In genomic region chr11:73520358-73521061, GRCh38 we compare ENCODE assay signal across 11 cellular contexts.
DNase-seq lines count a peak whose midpoint lies in the region; ATAC-seq and TF ChIP-seq lines count a peak whose summit lies in the region.
"Had no signal": no experiment of that assay in that cellular context is flagged by ENCODE, and none has a peak within 500 bp of the region (broad histone marks: within the 10 kb centered on the region; RNA-seq: fewer than 3 reads in every experiment).

No MANE protein-coding gene starts in this region.

- H3K9me2 ChIP-seq in DOHH2 (replicated peaks; ENCODE audit: control insufficient read depth, low read length): no peaks in the 10 kb centered on the region
- no peaks in the 10 kb centered on the region for H3K9me2 ChIP-seq in OCI-LY7 (ENCODE audit: insufficient read depth, low read length)

- TF ChIP-seq POLR2A in thyroid gland (IDR thresholded peaks at IDR 0.05): no peak

- no peak overlapping the region for H2AFZ ChIP-seq in OCI-LY7 (ENCODE audit: low read length)

- H3K27me3 ChIP-seq in DOHH2 (ENCODE audit: control insufficient read depth, low read length): no peaks in the 10 kb centered on the region
- H3K27me3 ChIP-seq in CD8-positive, alpha-beta memory T cell (ENCODE audit: insufficient read depth, low read length, poor library complexity, severe bottlenecking): no peaks in the 10 kb centered on the region
- no peaks in the 10 kb centered on the region for H3K27me3 ChIP-seq in upper lobe of right lung
- H3K27me3 ChIP-seq in thyroid gland: no peaks in the 10 kb centered on the region
- H3K27me3 ChIP-seq: neutrophil had no signal

- BruUV-seq in OCI-LY7 (replicated peaks; lab: Mats Ljungman, UMichigan): no TSS peak

- intact Hi-C loops in OCI-LY7 (cut with micrococcal nuclease; ENCODE audit: unreplicated experiment): no loop called here
- intact Hi-C loops in upper lobe of right lung (cut with DNase I): no loop called here
- intact Hi-C loops in thyroid gland (cut with DNase I): no loop called here

- POLR2A ChIA-PET in OCI-LY7 (lab: Charles Lee): interaction anchor here (0.6 to 1.1 kb wide), 4 partner anchors 9 to 386 kb away, joined by 3 to 6 read pairs (median 4); no protein-coding TSS in a partner anchor
- POLR2A ChIA-PET in CD8-positive, alpha-beta memory T cell (lab: Charles Lee): no interaction called here

- H3K27ac Mint-ChIP-seq in CD8-positive, alpha-beta memory T cell: peak overlapping the region in 2 of 8 donors; percentile 46 to 74

- H3K36me3 Mint-ChIP-seq in CD8-positive, alpha-beta memory T cell: peaks cover 0 to 1% (median 0%) of the 10 kb centered on the region in 3 donors

- H3K4me1 ChIP-seq in DOHH2 (ENCODE audit: control insufficient read depth, low read length): peaks cover 17% of the 10 kb centered on the region
- H3K4me1 ChIP-seq in OCI-LY7 (ENCODE audit: insufficient read depth, low read length, poor library complexity, severe bottlenecking): peaks cover 14% of the 10 kb centered on the region
- peaks cover 17% of the 10 kb centered on the region for H3K4me1 ChIP-seq in CD8-positive, alpha-beta memory T cell (ENCODE audit: insufficient read depth, low read length)
- no peaks in the 10 kb centered on the region for H3K4me1 ChIP-seq in upper lobe of right lung
- H3K4me1 ChIP-seq in thyroid gland: peaks cover 0 to 4% of the 10 kb centered on the region in 2 donors

- TF ChIP-seq CTCF in DOHH2 (IDR thresholded peaks at IDR 0.05; ENCODE audit: low read depth, low read length, poor library complexity, severe bottlenecking): no peak
- no peak for TF ChIP-seq CTCF in OCI-LY7 (conservative IDR thresholded peaks at IDR 0.05; ENCODE audit: low read length)
- no peak for TF ChIP-seq CTCF in foreskin fibroblast (IDR thresholded peaks at IDR 0.05; ENCODE audit: low read depth, low read length)
- TF ChIP-seq CTCF in upper lobe of right lung (IDR thresholded peaks at IDR 0.05): no peak
- TF ChIP-seq CTCF in thyroid gland (IDR thresholded peaks at IDR 0.05): no peak

- H3K4me2 ChIP-seq in DOHH2 (ENCODE audit: low read length) (peak overlapping the region; percentile 6; the same call in 1 of the 2 replicates), OCI-LY7 (ENCODE audit: low read length) (peak overlapping the region; percentile 24; the same call in 1 of the 2 replicates)

- CTCF ChIA-PET in OCI-LY7 (lab: Charles Lee; ENCODE audit: unreplicated experiment): no interaction called here
- CTCF ChIA-PET in CD8-positive, alpha-beta memory T cell (lab: Charles Lee): interaction anchor here (1.2 kb wide), 1 partner anchor 10 kb away, joined by 4 read pairs; no protein-coding TSS in a partner anchor

- no peaks in the 10 kb centered on the region; the same call in 1 of the 2 replicates for H3F3A ChIP-seq in DOHH2 (ENCODE audit: control insufficient read depth, insufficient read depth)

- ATAC-seq in HG02588 (IDR thresholded peaks at IDR 0.05; ENCODE audit: unreplicated experiment) (peak; percentile 38), upper lobe of right lung (no peak)

- H3K4me3 Mint-ChIP-seq in CD8-positive, alpha-beta memory T cell: no peak overlapping the region

- no peak overlapping the region for H3K4me3 ChIP-seq in DOHH2 (ENCODE audit: low read length)
- H3K4me3 ChIP-seq in OCI-LY7 (ENCODE audit: low read depth, low read length, poor library complexity, severe bottlenecking): no peak overlapping the region
- no peak overlapping the region for H3K4me3 ChIP-seq in foreskin fibroblast (ENCODE audit: low read depth in 1 of 2, low read length in 2 of 2)
- no peak overlapping the region for H3K4me3 ChIP-seq in CD8-positive, alpha-beta memory T cell (ENCODE audit: low read length)
- no peak overlapping the region for H3K4me3 ChIP-seq in upper lobe of right lung
- no peak overlapping the region for H3K4me3 ChIP-seq in thyroid gland (replicated peaks in 1 of 3)

- 58 to 84% methylated on average over 2 of the region's 2 CpGs for WGBS in thyroid gland, 2 donors

- H3K79me2 ChIP-seq in DOHH2 (ENCODE audit: control insufficient read depth, low read length): peaks cover 24% of the 10 kb centered on the region
- no peaks in the 10 kb centered on the region for H3K79me2 ChIP-seq in OCI-LY7 (ENCODE audit: insufficient read depth, low read depth, low read length)

- H3K9me3 Mint-ChIP-seq in CD8-positive, alpha-beta memory T cell: no peaks in the 10 kb centered on the region

- DNase-seq in OCI-LY7 (ENCODE audit: low spot score) (no peak), foreskin fibroblast (peak; percentile 43 to 75), upper lobe of right lung (no peak), thyroid gland (no peak)
- no peak for DNase-seq in CD8-positive, alpha-beta memory T cell
- no peak for DNase-seq in effector CD4-positive, alpha-beta T cell
- DNase-seq: activated CD4-positive, alpha-beta T cell treated with anti-CD3 and anti-CD28 coated beads for 1 hour; SIG-M5 had no signal

- H3K36me3 ChIP-seq in DOHH2 (ENCODE audit: control insufficient read depth, low read length) (no peaks in the 10 kb centered on the region), OCI-LY7 (ENCODE audit: insufficient read depth, low read length) (no peaks in the 10 kb centered on the region), upper lobe of right lung (no peaks in the 10 kb centered on the region), thyroid gland (no peaks in the 10 kb centered on the region)
- no peaks in the 10 kb centered on the region for H3K36me3 ChIP-seq in CD8-positive, alpha-beta memory T cell (ENCODE audit: insufficient read depth, low read length)
- H3K36me3 ChIP-seq: neutrophil had no signal

- peaks cover 14 to 28% (median 19%) of the 10 kb centered on the region in 3 donors for H3K4me1 Mint-ChIP-seq in CD8-positive, alpha-beta memory T cell

- no peak overlapping the region for H3K27ac ChIP-seq in DOHH2 (ENCODE audit: low read depth, low read length)
- no peak overlapping the region for H3K27ac ChIP-seq in OCI-LY7 (ENCODE audit: low read depth, low read length, poor library complexity, severe bottlenecking)
- H3K27ac ChIP-seq in CD8-positive, alpha-beta memory T cell (ENCODE audit: low read depth, low read length): no peak overlapping the region
- H3K27ac ChIP-seq in upper lobe of right lung: no peak overlapping the region
- H3K27ac ChIP-seq in thyroid gland: no peak overlapping the region
- H3K27ac ChIP-seq: neutrophil had no signal

- no peaks in the 10 kb centered on the region for H3K9me3 ChIP-seq in DOHH2 (ENCODE audit: control insufficient read depth, insufficient read depth, low read length)
- H3K9me3 ChIP-seq in OCI-LY7 (ENCODE audit: low read length): no peaks in the 10 kb centered on the region
- no peaks in the 10 kb centered on the region for H3K9me3 ChIP-seq in CD8-positive, alpha-beta memory T cell (ENCODE audit: low read length)
- no peaks in the 10 kb centered on the region for H3K9me3 ChIP-seq in upper lobe of right lung
- H3K9me3 ChIP-seq in thyroid gland: no peaks in the 10 kb centered on the region
- H3K9me3 ChIP-seq: neutrophil had no signal

- H3K27me3 Mint-ChIP-seq in CD8-positive, alpha-beta memory T cell: no peaks in the 10 kb centered on the region

- peaks cover 11% of the 10 kb centered on the region; the same call in 1 of the 2 replicates for H4K20me1 ChIP-seq in DOHH2 (ENCODE audit: control insufficient read depth, insufficient read depth, low read depth, low read length)
- H4K20me1 ChIP-seq in OCI-LY7 (ENCODE audit: insufficient read depth, low read length): no peaks in the 10 kb centered on the region

Comparison
In these comparisons a context has a peak if more than half of its experiments do, and no peak if none do; other contexts are left out.
1. DNase-seq: peak in foreskin fibroblast (2 of 2); none in OCI-LY7 (single experiment), CD8-positive, alpha-beta memory T cell (0 of 5), effector CD4-positive, alpha-beta T cell (single experiment), upper lobe of right lung (single experiment) and thyroid gland (0 of 2).